ENCODE assay signal across 10 cellular contexts in genomic region chr5:39520232-39520572, GRCh38.
A peak's percentile ranks its signal among the peaks of the same experiment; 100 is the strongest.
DNase-seq lines count a peak whose midpoint lies in the region; ATAC-seq, FAIRE-seq and TF ChIP-seq lines count a peak whose summit lies in the region.
"Had no signal": no experiment of that assay in that cellular context is flagged by ENCODE, and none has a peak within 500 bp of the region (broad histone marks: within the 10 kb centered on the region; RNA-seq: fewer than 3 reads in every experiment).

No MANE protein-coding gene starts in this region.

- H2BK5ac ChIP-seq in mesendoderm (ENCODE audit: low read length) = no peak overlapping the region

- H3K79me1 ChIP-seq in mesendoderm (ENCODE audit: low read length) = no peaks in the 10 kb centered on the region

- H2BK15ac ChIP-seq in mesendoderm (replicated peaks; ENCODE audit: low read depth) = peak overlapping the region; percentile 57

- H3K36me3 ChIP-seq in colonic mucosa (no peaks in the 10 kb centered on the region), mesendoderm (ENCODE audit: control insufficient read depth, insufficient read depth, low read length) (no peaks in the 10 kb centered on the region)

- no peak overlapping the region for H3K23ac ChIP-seq in mesendoderm (ENCODE audit: low read length)

- H3K4me2 ChIP-seq in mesendoderm (ENCODE audit: low read length) = no peak overlapping the region

- no peak overlapping the region for H4K5ac ChIP-seq in mesendoderm (ENCODE audit: low read length)

- peak overlapping the region; percentile 18 for H3K27ac ChIP-seq in colonic mucosa
- no peak overlapping the region for H3K27ac ChIP-seq in mesendoderm (ENCODE audit: low read depth, low read length)

- FAIRE-seq in urothelium cell line (lab: Jason Lieb, UNC) = peak; percentile 5

- no peaks in the 10 kb centered on the region for H3K79me2 ChIP-seq in mesendoderm (ENCODE audit: control insufficient read depth, insufficient read depth, low read length)

- DNase-seq in DMS53 (lab: John Stamatoyannopoulos, UW) (peak; percentile 14), DMS53 treated with DMSO at 0.1 percent for 48 hours (lab: John Stamatoyannopoulos, UW; ENCODE audit: unreplicated experiment) (no peak), colonic mucosa (no peak), mesendoderm (no peak), urothelium cell line (ENCODE audit: low spot score) (peak; percentile 40), NCI-H1930 (lab: John Stamatoyannopoulos, UW) (no peak), NCI-H1092 treated with DMSO at 0.1 percent for 48 hours (lab: John Stamatoyannopoulos, UW) (no peak)
- DNase-seq: 8988T; activated T-cell treated with anti-CD3 and anti-CD28 coated beads, Interleukin-2, amount 50 U/mL, for 4 hours had no signal

- H4K8ac ChIP-seq in mesendoderm (ENCODE audit: low read depth, low read length) = no peak overlapping the region

- H2AK5ac ChIP-seq in mesendoderm (ENCODE audit: low read length) = no peak overlapping the region

- ATAC-seq in HG03135 (IDR thresholded peaks at IDR 0.05; ENCODE audit: unreplicated experiment) = no peak
- ATAC-seq: activated T-cell treated with anti-CD3 and anti-CD28 coated beads, Interleukin-2, amount 50 U/mL, for 4 hours had no signal

- no peaks in the 10 kb centered on the region for H3K4me1 ChIP-seq in colonic mucosa
- no peaks in the 10 kb centered on the region for H3K4me1 ChIP-seq in mesendoderm (ENCODE audit: control insufficient read depth, low read depth, low read length)

- no peak for TF ChIP-seq CTCF in colonic mucosa (IDR thresholded peaks at IDR 0.05)

- H3K4ac ChIP-seq in mesendoderm (ENCODE audit: low read depth, low read length) = no peak overlapping the region

- no peak overlapping the region for H2BK120ac ChIP-seq in mesendoderm (ENCODE audit: low read depth, low read length)

- intact Hi-C loops in colonic mucosa (cut with DNase I) = no loop called here

- H3K56ac ChIP-seq in mesendoderm (ENCODE audit: low read length) = no peak overlapping the region

- H3K9me3 ChIP-seq in colonic mucosa = no peaks in the 10 kb centered on the region

- H3K4me3 ChIP-seq in colonic mucosa = no peak overlapping the region
- H3K4me3 ChIP-seq in mesendoderm (ENCODE audit: low read length) = no peak overlapping the region

- H3K18ac ChIP-seq in mesendoderm (ENCODE audit: low read length) = no peak overlapping the region

- H3K27me3 ChIP-seq in colonic mucosa (no peaks in the 10 kb centered on the region), mesendoderm (ENCODE audit: insufficient read depth, low read length, poor library complexity) (no peaks in the 10 kb centered on the region)

- no CpG with 5 or more reads among the region's 3 CpGs for WGBS in mesendoderm (ENCODE audit: extremely low coverage, insufficient coverage, low lambda C conversion rate)

- H3K9ac ChIP-seq in colonic mucosa (ENCODE audit: low read depth in 2 of 2, low read length in 2 of 2) (no peak overlapping the region), mesendoderm (ENCODE audit: low read length) (no peak overlapping the region)

Comparison
In these comparisons a context has a peak if more than half of its experiments do, and no peak if none do; other contexts are left out.
1. DNase-seq: peak in DMS53 (single experiment) and urothelium cell line (single experiment); none in DMS53 treated with DMSO at 0.1 percent for 48 hours (single experiment), colonic mucosa (single experiment), mesendoderm (single experiment), NCI-H1930 (0 of 2) and NCI-H1092 treated with DMSO at 0.1 percent for 48 hours (single experiment).